Comparison of ENCODE assay signal across 8 cellular contexts in genomic region chr3:132399054-132399929, GRCh38. TPM values are rescaled to one million over a fixed set of nuclear protein-coding genes. Genes with fewer than 3 reads are reported as not detected.
DNase-seq lines count a peak whose midpoint lies in the region; ATAC-seq, FAIRE-seq and TF ChIP-seq lines count a peak whose summit lies in the region.

No MANE protein-coding gene starts in this region.

- in situ Hi-C loops in KBM-7 (cut with MboI; ENCODE audit: low pct_unique_long_range_greater_than_20kb, low sequenced_read_pairs) = no loop called here

- intact Hi-C loops in activated T-helper 1 cell treated with anti-CD3 and anti-CD28 coated beads, Interleukin-12 subunit alpha, Interleukin-12 subunit beta, Interleukin-2, Interleukin-4 antibody, amounts not matched to agents 30 ng/mL and 10 ng/mL and 1 ng/mL, durations not matched to agents 14 hours and 24 hours and 36 hours (cut with micrococcal nuclease) = loop anchor here (1.0 to 5.0 kb wide), 3 partner anchors 47 to 607 kb away; no protein-coding TSS in a partner anchor

- peak; percentile 42 for DNase-seq in AG04450 (ENCODE audit: low read depth, low spot score)
- peak; percentile 24 for DNase-seq in GDM1 (lab: John Stamatoyannopoulos, UW)
- DNase-seq in KBM-7 = peak; percentile 70
- peak; percentile 54 for DNase-seq in RPMI8226
- DNase-seq in middle frontal gyrus (ENCODE audit: extremely low spot score, low spot score) = peak; percentile 48
- no peak for DNase-seq in activated T-helper 1 cell treated with anti-CD3 and anti-CD28 coated beads, Interleukin-12 subunit alpha, Interleukin-12 subunit beta, Interleukin-2, Interleukin-4 antibody, amounts not matched to agents 30 ng/mL and 10 ng/mL and 1 ng/mL, durations not matched to agents 14 hours and 24 hours and 36 hours (ENCODE audit: low spot score)

- POLR2A ChIA-PET in AG04450 (lab: Yijun Ruan, JAX) = no interaction called here

- CTCF ChIA-PET in AG04450 (lab: Charles Lee) = interaction anchor here (0.5 to 7.6 kb wide), 23 partner anchors 8 to 604 kb away, joined by 3 to 139 read pairs (median 5); no protein-coding TSS in a partner anchor

- peak; percentile 90 for TF ChIP-seq CTCF in AG04450 (IDR thresholded peaks at IDR 0.05; ENCODE audit: low read depth, low read length)

- no peaks in the 10 kb centered on the region for H3K36me3 Mint-ChIP-seq in activated T-helper 1 cell treated with anti-CD3 and anti-CD28 coated beads, Interleukin-12 subunit alpha, Interleukin-12 subunit beta, Interleukin-2, Interleukin-4 antibody, amounts not matched to agents 30 ng/mL and 10 ng/mL and 1 ng/mL, durations not matched to agents 14 hours and 24 hours and 36 hours (ENCODE audit: low read depth)

- H3K27ac Mint-ChIP-seq in activated T-helper 1 cell treated with anti-CD3 and anti-CD28 coated beads, Interleukin-12 subunit alpha, Interleukin-12 subunit beta, Interleukin-2, Interleukin-4 antibody, amounts not matched to agents 30 ng/mL and 10 ng/mL and 1 ng/mL, durations not matched to agents 14 hours and 24 hours and 36 hours = no peak overlapping the region

- H3K27ac ChIP-seq in AG04450 (ENCODE audit: low read depth, low read length) = no peak overlapping the region

- H3K27me3 Mint-ChIP-seq in activated T-helper 1 cell treated with anti-CD3 and anti-CD28 coated beads, Interleukin-12 subunit alpha, Interleukin-12 subunit beta, Interleukin-2, Interleukin-4 antibody, amounts not matched to agents 30 ng/mL and 10 ng/mL and 1 ng/mL, durations not matched to agents 14 hours and 24 hours and 36 hours (ENCODE audit: insufficient read depth) = peaks cover 18% of the 10 kb centered on the region

- no peak overlapping the region for H3K4me3 Mint-ChIP-seq in activated T-helper 1 cell treated with anti-CD3 and anti-CD28 coated beads, Interleukin-12 subunit alpha, Interleukin-12 subunit beta, Interleukin-2, Interleukin-4 antibody, amounts not matched to agents 30 ng/mL and 10 ng/mL and 1 ng/mL, durations not matched to agents 14 hours and 24 hours and 36 hours

- H3K9me3 ChIP-seq in AG04450 (ENCODE audit: control insufficient read depth, insufficient read depth, low read length) = peaks cover 5% of the 10 kb centered on the region; the same call in 1 of the 2 replicates

- no peaks in the 10 kb centered on the region for H3K27me3 ChIP-seq in AG04450 (ENCODE audit: control insufficient read depth, insufficient read depth, low read length)

- H3K4me3 ChIP-seq in AG04450 (ENCODE audit: low read depth, low read length) = no peak overlapping the region

- H3K9me3 Mint-ChIP-seq in activated T-helper 1 cell treated with anti-CD3 and anti-CD28 coated beads, Interleukin-12 subunit alpha, Interleukin-12 subunit beta, Interleukin-2, Interleukin-4 antibody, amounts not matched to agents 30 ng/mL and 10 ng/mL and 1 ng/mL, durations not matched to agents 14 hours and 24 hours and 36 hours = no peaks in the 10 kb centered on the region

- peak; percentile 92 for FAIRE-seq in endometrium (lab: Jason Lieb, UNC)

- no peaks in the 10 kb centered on the region for H3K4me1 Mint-ChIP-seq in activated T-helper 1 cell treated with anti-CD3 and anti-CD28 coated beads, Interleukin-12 subunit alpha, Interleukin-12 subunit beta, Interleukin-2, Interleukin-4 antibody, amounts not matched to agents 30 ng/mL and 10 ng/mL and 1 ng/mL, durations not matched to agents 14 hours and 24 hours and 36 hours (ENCODE audit: low read depth)

- ATAC-seq in HG03457 (IDR thresholded peaks at IDR 0.05; ENCODE audit: unreplicated experiment) = no peak

RNA-seq across cellular contexts. Expression of gene DNAJC13, which starts 18.0 kb away (rescaled TPM):
- polyA plus RNA-seq in AG04450 (2011; rRNA removed) = 37.5 and 50.5 TPM in 2 replicates
- polyA minus RNA-seq in AG04450 (2011; rRNA and poly(A)+ RNA removed) = 49.0 and 86.8 TPM in 2 replicates
- 30.2 and 34.0 TPM in 2 replicates for total RNA-seq in activated T-helper 1 cell treated with anti-CD3 and anti-CD28 coated beads, Interleukin-12 subunit alpha, Interleukin-12 subunit beta, Interleukin-2, Interleukin-4 antibody, amounts not matched to agents 30 ng/mL and 10 ng/mL and 1 ng/mL, durations not matched to agents 14 hours and 24 hours and 36 hours
